Comparison of ENCODE assay signal across 13 cellular contexts in genomic region chr2:207282916-207283315, GRCh38.
DNase-seq lines count a peak whose midpoint lies in the region; ATAC-seq, FAIRE-seq and TF ChIP-seq lines count a peak whose summit lies in the region.
"Had no signal": no experiment of that assay in that cellular context is flagged by ENCODE, and none has a peak within 500 bp of the region (broad histone marks: within the 10 kb centered on the region; RNA-seq: fewer than 3 reads in every experiment).

No MANE protein-coding gene starts in this region.

- H3K9me3 Mint-ChIP-seq in activated CD4-positive, alpha-beta T cell treated with anti-CD3 and anti-CD28 coated beads, Interleukin-2, amount 10 ng/mL, durations not matched to agents 24 days and 14 days: peaks cover 14% of the 10 kb centered on the region
- no peaks in the 10 kb centered on the region for H3K9me3 Mint-ChIP-seq in astrocyte (ENCODE audit: unreplicated experiment)

- no peaks in the 10 kb centered on the region for H3K4me1 ChIP-seq in astrocyte (ENCODE audit: insufficient read depth, low read length)
- H3K4me1 ChIP-seq: parathyroid adenoma, thyroid gland had no signal

- peaks cover 46% of the 10 kb centered on the region for H3K4me1 Mint-ChIP-seq in activated CD4-positive, alpha-beta T cell treated with anti-CD3 and anti-CD28 coated beads, Interleukin-2, amount 10 ng/mL, durations not matched to agents 24 days and 14 days
- H3K4me1 Mint-ChIP-seq in astrocyte (ENCODE audit: low read depth, unreplicated experiment): peaks cover 18% of the 10 kb centered on the region

- intact Hi-C loops in activated CD4-positive, alpha-beta T cell treated with anti-CD3 and anti-CD28 coated beads, Interleukin-2, amount 10 ng/mL, durations not matched to agents 24 days and 14 days (cut with micrococcal nuclease): loop anchor here (5.0 kb wide), 1 partner anchor 161 kb away; no protein-coding TSS in a partner anchor

- H3K79me2 ChIP-seq in astrocyte (ENCODE audit: insufficient read depth, low read length): no peaks in the 10 kb centered on the region
- H3K79me2 ChIP-seq: parathyroid adenoma had no signal

- H4K20me1 ChIP-seq in astrocyte (ENCODE audit: insufficient read depth, low read length): no peaks in the 10 kb centered on the region

- H3K36me3 Mint-ChIP-seq in activated CD4-positive, alpha-beta T cell treated with anti-CD3 and anti-CD28 coated beads, Interleukin-2, amount 10 ng/mL, durations not matched to agents 24 days and 14 days (ENCODE audit: low read depth): no peaks in the 10 kb centered on the region
- no peaks in the 10 kb centered on the region for H3K36me3 Mint-ChIP-seq in astrocyte (ENCODE audit: low read depth, unreplicated experiment)

- DNase-seq in activated CD4-positive, alpha-beta T cell treated with anti-CD3 and anti-CD28 coated beads, Interleukin-2, amount 10 ng/mL, durations not matched to agents 24 days and 14 days: no peak
- DNase-seq in activated CD4-positive, alpha-beta T cell treated with anti-CD3 and anti-CD28 coated beads, Interleukin-2, amount 50 U/mL, for 1 hour: no peak
- DNase-seq in astrocyte (ENCODE audit: low read depth) (no peak), pons (ENCODE audit: low spot score) (peak; percentile 90), GM20000 (ENCODE audit: low spot score) (no peak), NCI-H2171 treated with DMSO at 0.1 percent for 48 hours (lab: John Stamatoyannopoulos, UW) (no peak), SHP77 (lab: John Stamatoyannopoulos, UW) (no peak)
- DNase-seq: 8988T, DMS79 treated with DMSO at 0.1 percent for 48 hours, NCI-H526 had no signal

- H2AFZ ChIP-seq in astrocyte (ENCODE audit: low read depth, low read length): no peak overlapping the region
- H2AFZ ChIP-seq: parathyroid adenoma had no signal

- H3K4me2 ChIP-seq in astrocyte (ENCODE audit: low read length): no peak overlapping the region

- H3K9me3 ChIP-seq in astrocyte (ENCODE audit: insufficient read depth, low read depth, low read length): no peaks in the 10 kb centered on the region
- H3K9me3 ChIP-seq: thyroid gland had no signal

- no peaks in the 10 kb centered on the region for H3K27me3 Mint-ChIP-seq in activated CD4-positive, alpha-beta T cell treated with anti-CD3 and anti-CD28 coated beads, Interleukin-2, amount 10 ng/mL, durations not matched to agents 24 days and 14 days
- H3K27me3 Mint-ChIP-seq in astrocyte (ENCODE audit: low read depth, unreplicated experiment): peaks cover 2% of the 10 kb centered on the region

- no peaks in the 10 kb centered on the region for H3K36me3 ChIP-seq in astrocyte (ENCODE audit: insufficient read depth, low read length)
- H3K36me3 ChIP-seq: thyroid gland had no signal

- TF ChIP-seq CTCF in astrocyte (IDR thresholded peaks at IDR 0.05; ENCODE audit: insufficient read depth, low read depth, low read length): no peak
- no peak for TF ChIP-seq CTCF in GM20000 (IDR thresholded peaks at IDR 0.05; ENCODE audit: extremely low read depth, missing control alignments)

- peak; percentile 32 for ATAC-seq in HG03354 (IDR thresholded peaks at IDR 0.05; ENCODE audit: poor library complexity, severe bottlenecking, unreplicated experiment)

- H3K27ac ChIP-seq in astrocyte (ENCODE audit: low read depth, low read length): no peak overlapping the region
- H3K27ac ChIP-seq: parathyroid adenoma, thyroid gland had no signal

- H3K27ac Mint-ChIP-seq in activated CD4-positive, alpha-beta T cell treated with anti-CD3 and anti-CD28 coated beads, Interleukin-2, amount 10 ng/mL, durations not matched to agents 24 days and 14 days: peak overlapping the region; percentile 84
- H3K27ac Mint-ChIP-seq in astrocyte (ENCODE audit: unreplicated experiment): no peak overlapping the region

- H3K27me3 ChIP-seq in astrocyte (ENCODE audit: insufficient read depth, low read length): no peaks in the 10 kb centered on the region
- H3K27me3 ChIP-seq: thyroid gland had no signal

- no peak overlapping the region for H3K4me3 ChIP-seq in astrocyte (ENCODE audit: insufficient read depth, low read depth, low read length)
- H3K4me3 ChIP-seq: thyroid gland had no signal

- H3K9ac ChIP-seq in astrocyte (ENCODE audit: low read length): no peak overlapping the region
- H3K9ac ChIP-seq: parathyroid adenoma had no signal

- FAIRE-seq in astrocyte (lab: Jason Lieb, UNC): no peak

- peak overlapping the region; percentile 51 for H3K4me3 Mint-ChIP-seq in activated CD4-positive, alpha-beta T cell treated with anti-CD3 and anti-CD28 coated beads, Interleukin-2, amount 10 ng/mL, durations not matched to agents 24 days and 14 days
- H3K4me3 Mint-ChIP-seq in astrocyte (ENCODE audit: unreplicated experiment): peak overlapping the region; percentile 0
